In the genomic region with DNA sequence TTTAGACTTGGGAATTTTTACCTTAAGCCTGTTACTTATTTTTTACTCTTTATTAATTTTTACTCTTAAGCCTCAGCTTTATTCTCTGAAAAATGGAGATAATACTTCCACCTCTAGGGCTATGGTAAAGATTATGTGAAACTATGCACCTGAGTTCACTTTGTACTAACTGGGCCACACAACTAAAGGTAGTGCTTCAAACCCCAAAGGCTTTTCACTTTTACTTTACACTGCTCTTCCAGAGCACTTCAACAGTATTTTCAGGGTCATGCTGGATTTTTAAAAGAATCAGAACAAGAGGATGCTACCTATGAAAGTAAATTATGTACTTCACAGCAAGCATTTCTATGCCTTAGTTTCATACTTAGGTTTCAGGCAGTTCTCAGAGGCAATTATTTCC, we compare ENCODE assay signal across 1 cellular context.
TF ChIP-seq lines count a peak whose summit lies in the region.

No MANE protein-coding gene starts in this region.

TF ChIP-seq in GM12878, 131 proteins besides CTCF, POLR2A, EP300 and RAD21 (continued from another document):
- no peak for TF ChIP-seq GABPA (IDR thresholded peaks at IDR 0.05; ENCODE audit: low read depth)
- TF ChIP-seq HDAC6 (IDR thresholded peaks at IDR 0.05; ENCODE audit: unreplicated experiment): no peak
- TF ChIP-seq CHD2 (IDR thresholded peaks at IDR 0.05; ENCODE audit: borderline replicate concordance, low read depth, low read length): no peak
